ENCODE assay signal across 19 cellular contexts in genomic region chr12:98709022-98709421, GRCh38.
DNase-seq lines count a peak whose midpoint lies in the region; ATAC-seq and TF ChIP-seq lines count a peak whose summit lies in the region.
"Had no signal": no experiment of that assay in that cellular context is flagged by ENCODE, and none has a peak within 500 bp of the region (broad histone marks: within the 10 kb centered on the region; RNA-seq: fewer than 3 reads in every experiment).

No MANE protein-coding gene starts in this region.

- 43 to 50% methylated on average over 1 of the region's 1 CpG for WGBS in body of pancreas, 2 donors

- H3K27me3 Mint-ChIP-seq in activated T-helper 1 cell treated with anti-CD3 and anti-CD28 coated beads, Interleukin-12 subunit alpha, Interleukin-12 subunit beta, Interleukin-2, Interleukin-4 antibody, amounts not matched to agents 30 ng/mL and 10 ng/mL and 1 ng/mL, durations not matched to agents 14 hours and 24 hours and 36 hours (ENCODE audit: insufficient read depth) = no peaks in the 10 kb centered on the region
- no peaks in the 10 kb centered on the region for H3K27me3 Mint-ChIP-seq in neural crest cell (ENCODE audit: low read depth)
- H3K27me3 Mint-ChIP-seq: B cell; CD4-positive, alpha-beta T cell; CD8-positive, alpha-beta memory T cell had no signal

- peak; percentile 21 for DNase-seq in DMS53 (lab: John Stamatoyannopoulos, UW)
- no peak for DNase-seq in activated T-helper 1 cell treated with anti-CD3 and anti-CD28 coated beads, Interleukin-12 subunit alpha, Interleukin-12 subunit beta, Interleukin-2, Interleukin-4 antibody, amounts not matched to agents 30 ng/mL and 10 ng/mL and 1 ng/mL, durations not matched to agents 14 hours and 24 hours and 36 hours (ENCODE audit: low spot score)
- no peak for DNase-seq in body of pancreas
- DNase-seq in neural crest cell (ENCODE audit: low read depth, low spot score) = no peak
- DNase-seq in NCI-H2107 (lab: John Stamatoyannopoulos, UW) = no peak
- DNase-seq in PC-3 = no peak
- no peak for DNase-seq in superior temporal gyrus (ENCODE audit: extremely low spot score)
- no peak for DNase-seq in left ventricle myocardium inferior
- DNase-seq: CD4-positive, alpha-beta T cell; CD8-positive, alpha-beta memory T cell; DMS 273 treated with DMSO at 0.1 percent for 48 hours; DND-41; GM23248; H7; HCEC 1CT had no signal

- H3K27ac Mint-ChIP-seq in activated T-helper 1 cell treated with anti-CD3 and anti-CD28 coated beads, Interleukin-12 subunit alpha, Interleukin-12 subunit beta, Interleukin-2, Interleukin-4 antibody, amounts not matched to agents 30 ng/mL and 10 ng/mL and 1 ng/mL, durations not matched to agents 14 hours and 24 hours and 36 hours = peak overlapping the region; percentile 10
- H3K27ac Mint-ChIP-seq in neural crest cell (ENCODE audit: unreplicated experiment) = peak overlapping the region; percentile 59
- H3K27ac Mint-ChIP-seq: B cell; CD4-positive, alpha-beta T cell had no signal

- peak overlapping the region in 1 of 4 donors; percentile 29 for H3K27ac ChIP-seq in body of pancreas
- H3K27ac ChIP-seq in PC-3 (ENCODE audit: low read length) = no peak overlapping the region
- H3K27ac ChIP-seq in left ventricle myocardium inferior (replicated peaks) = no peak overlapping the region
- H3K27ac ChIP-seq: 22Rv1, BLaER1, C4-2B, GM23248 had no signal

- H3K36me3 ChIP-seq in body of pancreas (replicated peaks in 1 of 2; ENCODE audit: insufficient read depth in 1 of 2, low read depth in 2 of 2) (peaks cover 0 to 4% of the 10 kb centered on the region in 2 donors), PC-3 (ENCODE audit: low read depth, low read length) (no peaks in the 10 kb centered on the region), left ventricle myocardium inferior (peaks cover 63% of the 10 kb centered on the region)

- no peak for TF ChIP-seq POLR2A in body of pancreas (IDR thresholded peaks at IDR 0.05)

- H3K9me3 Mint-ChIP-seq in activated T-helper 1 cell treated with anti-CD3 and anti-CD28 coated beads, Interleukin-12 subunit alpha, Interleukin-12 subunit beta, Interleukin-2, Interleukin-4 antibody, amounts not matched to agents 30 ng/mL and 10 ng/mL and 1 ng/mL, durations not matched to agents 14 hours and 24 hours and 36 hours = no peaks in the 10 kb centered on the region
- no peaks in the 10 kb centered on the region for H3K9me3 Mint-ChIP-seq in neural crest cell
- H3K9me3 Mint-ChIP-seq: CD4-positive, alpha-beta T cell; CD8-positive, alpha-beta memory T cell had no signal

- no peak overlapping the region for H3K4me2 ChIP-seq in PC-3 (ENCODE audit: low read length)
- H3K4me2 ChIP-seq: BLaER1 had no signal

- H3F3A ChIP-seq in PC-3 (ENCODE audit: low read length, unreplicated experiment) = no peaks in the 10 kb centered on the region

- ATAC-seq in body of pancreas = peak; percentile 53
- no peak for ATAC-seq in PC-3

- intact Hi-C loops in activated T-helper 1 cell treated with anti-CD3 and anti-CD28 coated beads, Interleukin-12 subunit alpha, Interleukin-12 subunit beta, Interleukin-2, Interleukin-4 antibody, amounts not matched to agents 30 ng/mL and 10 ng/mL and 1 ng/mL, durations not matched to agents 14 hours and 24 hours and 36 hours (cut with micrococcal nuclease) = no loop called here
- intact Hi-C loops in body of pancreas (cut with DNase I) (no loop called here), PC-3 (cut with micrococcal nuclease) (no loop called here), left ventricle myocardium inferior (cut with micrococcal nuclease) (no loop called here)

- H3K9ac ChIP-seq in PC-3 (ENCODE audit: low read length) = no peak overlapping the region
- H3K9ac ChIP-seq: BLaER1, GM23248 had no signal

- H3K9me3 ChIP-seq in body of pancreas (no peaks in the 10 kb centered on the region), PC-3 (ENCODE audit: low read length) (no peaks in the 10 kb centered on the region), left ventricle myocardium inferior (replicated peaks) (no peaks in the 10 kb centered on the region)
- H3K9me3 ChIP-seq: BLaER1 had no signal

- H3K4me3 Mint-ChIP-seq in activated T-helper 1 cell treated with anti-CD3 and anti-CD28 coated beads, Interleukin-12 subunit alpha, Interleukin-12 subunit beta, Interleukin-2, Interleukin-4 antibody, amounts not matched to agents 30 ng/mL and 10 ng/mL and 1 ng/mL, durations not matched to agents 14 hours and 24 hours and 36 hours = no peak overlapping the region
- no peak overlapping the region for H3K4me3 Mint-ChIP-seq in neural crest cell
- H3K4me3 Mint-ChIP-seq: B cell; CD4-positive, alpha-beta T cell; CD8-positive, alpha-beta memory T cell had no signal

- no TSS peak for BruUV-seq in PC-3 (replicated peaks; lab: Mats Ljungman, UMichigan)

- H3K4me1 ChIP-seq in body of pancreas (peaks cover 8% of the 10 kb centered on the region), PC-3 (ENCODE audit: insufficient read depth, low read length) (no peaks in the 10 kb centered on the region), left ventricle myocardium inferior (no peaks in the 10 kb centered on the region)
- H3K4me1 ChIP-seq: BLaER1 had no signal

- H2AFZ ChIP-seq in PC-3 (ENCODE audit: low read length) = no peak overlapping the region
- H2AFZ ChIP-seq: GM23248 had no signal

- TF ChIP-seq CTCF in body of pancreas (IDR thresholded peaks at IDR 0.05) (no peak), neural crest cell (conservative IDR thresholded peaks at IDR 0.05) (no peak), PC-3 (conservative IDR thresholded peaks at IDR 0.05; ENCODE audit: low read depth, low read length) (no peak), left ventricle myocardium inferior (IDR thresholded peaks at IDR 0.05; ENCODE audit: borderline replicate concordance) (no peak)

- H3K36me3 Mint-ChIP-seq in activated T-helper 1 cell treated with anti-CD3 and anti-CD28 coated beads, Interleukin-12 subunit alpha, Interleukin-12 subunit beta, Interleukin-2, Interleukin-4 antibody, amounts not matched to agents 30 ng/mL and 10 ng/mL and 1 ng/mL, durations not matched to agents 14 hours and 24 hours and 36 hours (ENCODE audit: low read depth) = peaks cover 29% of the 10 kb centered on the region
- peaks cover 10% of the 10 kb centered on the region for H3K36me3 Mint-ChIP-seq in neural crest cell (ENCODE audit: low read depth)

- no peak overlapping the region for H3K4me3 ChIP-seq in body of pancreas
- H3K4me3 ChIP-seq in PC-3 (ENCODE audit: low read length) = no peak overlapping the region
- no peak overlapping the region for H3K4me3 ChIP-seq in left ventricle myocardium inferior
- H3K4me3 ChIP-seq: BLaER1, GM23248 had no signal

- POLR2A ChIA-PET in PC-3 (lab: Charles Lee; ENCODE audit: unreplicated experiment) = no interaction called here

- no peaks in the 10 kb centered on the region for H3K4me1 Mint-ChIP-seq in activated T-helper 1 cell treated with anti-CD3 and anti-CD28 coated beads, Interleukin-12 subunit alpha, Interleukin-12 subunit beta, Interleukin-2, Interleukin-4 antibody, amounts not matched to agents 30 ng/mL and 10 ng/mL and 1 ng/mL, durations not matched to agents 14 hours and 24 hours and 36 hours (ENCODE audit: low read depth)
- no peaks in the 10 kb centered on the region for H3K4me1 Mint-ChIP-seq in neural crest cell
- H3K4me1 Mint-ChIP-seq: B cell had no signal

- no peaks in the 10 kb centered on the region for H3K27me3 ChIP-seq in body of pancreas
- H3K27me3 ChIP-seq in PC-3 (ENCODE audit: low read length) = no peaks in the 10 kb centered on the region
- no peaks in the 10 kb centered on the region for H3K27me3 ChIP-seq in left ventricle myocardium inferior (ENCODE audit: low read depth)
- H3K27me3 ChIP-seq: BLaER1 had no signal

- no peaks in the 10 kb centered on the region for H3K79me2 ChIP-seq in PC-3 (ENCODE audit: low read length)

- H3K9me2 ChIP-seq in PC-3 (replicated peaks; ENCODE audit: low read length) = no peaks in the 10 kb centered on the region

- H4K20me1 ChIP-seq in PC-3 (ENCODE audit: low read length) = no peaks in the 10 kb centered on the region
- H4K20me1 ChIP-seq: BLaER1 had no signal

- CTCF ChIA-PET in PC-3 (lab: Charles Lee) = no interaction called here
